In the genomic region with DNA sequence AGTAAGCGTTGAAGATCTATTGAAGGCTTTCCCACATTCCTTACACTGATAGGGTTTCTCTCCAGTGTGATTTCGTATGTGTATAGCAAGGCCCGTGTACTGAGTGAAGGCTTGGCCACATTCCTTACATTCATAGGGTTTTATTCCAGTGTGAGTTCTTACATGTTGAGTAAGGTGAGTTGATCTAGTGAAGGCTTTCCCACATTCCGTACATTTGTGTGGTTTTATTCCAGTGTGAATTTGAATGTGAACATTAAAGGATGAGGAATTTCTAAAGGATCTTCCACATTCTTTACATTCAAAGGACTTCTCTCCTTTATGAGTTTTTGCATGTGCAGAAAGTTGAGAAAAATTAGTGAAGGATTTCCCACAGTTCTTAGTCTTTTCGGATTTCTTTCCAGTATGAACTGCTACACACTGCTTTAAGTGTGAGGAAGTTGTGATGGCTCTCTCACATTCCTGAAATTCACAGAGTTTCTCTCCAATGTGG, we compare ENCODE assay signal across 7 cellular contexts. TPM values are rescaled to one million over a fixed set of nuclear protein-coding genes. Genes with fewer than 3 reads are reported as not detected.
DNase-seq lines count a peak whose midpoint lies in the region; ATAC-seq, FAIRE-seq and TF ChIP-seq lines count a peak whose summit lies in the region.
"Not testable (repeated sequence)": the region's sequence is repeated elsewhere in the genome, so short reads cannot be mapped to it uniquely, and the experiment has no call there.

No MANE protein-coding gene starts in this region.

- H3K9me3 ChIP-seq in A549 (peaks cover 89% of the 10 kb centered on the region), Caco-2 (peaks cover 40% of the 10 kb centered on the region), mesodermal cell (ENCODE audit: control insufficient read depth, low read length) (peaks cover 42% of the 10 kb centered on the region)
- H3K9me3 ChIP-seq in HEK293 (ENCODE audit: control insufficient read depth, insufficient read depth, low read depth, low read length); K562 (replicated peaks; ENCODE audit: control insufficient read depth, insufficient read depth, low read depth, low read length): not testable (repeated sequence)

- not testable (repeated sequence) for TF ChIP-seq RAD21 in A549 (conservative IDR thresholded peaks at IDR 0.05 in 1 of 2, IDR thresholded peaks at IDR 0.05 in 1 of 2); K562 (CRISPR knock-in tag; conservative IDR thresholded peaks at IDR 0.05 in 1 of 2, IDR thresholded peaks at IDR 0.05 in 1 of 2)

- H3K36me3 Mint-ChIP-seq in Caco-2 (ENCODE audit: insufficient read depth, unreplicated experiment) (peaks cover 100% of the 10 kb centered on the region), endothelial cell (ENCODE audit: low read depth, unreplicated experiment) (peaks cover 71% of the 10 kb centered on the region)

- H3K27me3 ChIP-seq in Caco-2 (replicated peaks; ENCODE audit: control insufficient read depth, insufficient read depth, low read length); K562 (ENCODE audit: control insufficient read depth in 2 of 2, insufficient read depth in 2 of 2, low read length in 2 of 2): not testable (repeated sequence)

- not testable (repeated sequence) for H3K36me3 ChIP-seq in Caco-2 (ENCODE audit: control insufficient read depth, insufficient read depth, low read length)
- H3K36me3 ChIP-seq in HEK293 (ENCODE audit: control insufficient read depth in 2 of 2, insufficient read depth in 1 of 2, low read length in 2 of 2) (peaks cover 61 to 87% of the 10 kb centered on the region in 2 experiments), K562 (ENCODE audit: control insufficient read depth, insufficient read depth, low read length) (peaks cover 86% of the 10 kb centered on the region), mesodermal cell (ENCODE audit: control insufficient read depth, insufficient read depth, low read length) (peaks cover 95% of the 10 kb centered on the region)

- H2AFZ ChIP-seq in K562 (ENCODE audit: low read depth, low read length) = not testable (repeated sequence)

- H3K4me3 ChIP-seq in A549; Caco-2 (ENCODE audit: low read depth, low read length); HEK293 (ENCODE audit: low read depth, low read length); K562; mesodermal cell (ENCODE audit: extremely low read depth, insufficient read depth, low read length, poor library complexity, severe bottlenecking): not testable (repeated sequence)

- WGBS in A549 (ENCODE audit: missing lambda C conversion rate) = 89% methylated on average over 5 of the region's 5 CpGs
- 98% methylated on average over 4 of the region's 5 CpGs for WGBS in K562 (ENCODE audit: insufficient coverage, low coverage, missing lambda C conversion rate)
- no CpG with 5 or more reads among the region's 5 CpGs for WGBS in mesodermal cell (ENCODE audit: insufficient coverage in 2 of 2), 2 experiments

- CTCF ChIA-PET in A549 (lab: Yijun Ruan, JAX); Caco-2 (lab: Charles Lee); HEK293 (lab: Yijun Ruan, JAX); K562 (lab: Yijun Ruan, JAX; ENCODE audit: low intra/inter-chr PET ratio): not testable (repeated sequence)

- not testable (repeated sequence) for DNase-seq in A549 (ENCODE audit: low read depth in 1 of 2, low spot score in 1 of 2); Caco-2; K562 (ENCODE audit: extremely low read depth in 1 of 4, low spot score in 3 of 4); endothelial cell (ENCODE audit: low spot score)
- peak; percentile 23 for DNase-seq in RCC 7860 (ENCODE audit: low spot score)

- not testable (repeated sequence) for H4K20me1 ChIP-seq in K562 (replicated peaks; ENCODE audit: control insufficient read depth, insufficient read depth, low read length)

- not testable (repeated sequence) for TF ChIP-seq POLR2A in A549 (IDR thresholded peaks at IDR 0.05; ENCODE audit: low read length); K562 (conservative IDR thresholded peaks at IDR 0.05)

- not testable (repeated sequence) for H3K27ac ChIP-seq in A549; HEK293 (ENCODE audit: extremely low read depth, low read depth, low read length); K562 (ENCODE audit: extremely low read depth, low read depth, low read length)
- H3K27ac ChIP-seq in mesodermal cell (ENCODE audit: low read depth, low read length, severe bottlenecking) = peak overlapping the region; percentile 57

- not testable (repeated sequence) for H3K4me1 Mint-ChIP-seq in Caco-2 (ENCODE audit: low read depth, unreplicated experiment); endothelial cell (ENCODE audit: unreplicated experiment)

- H3K9me1 ChIP-seq in K562 (ENCODE audit: control insufficient read depth, insufficient read depth, low read length) = not testable (repeated sequence)

- not testable (repeated sequence) for ATAC-seq in A549, K562

- intact Hi-C loops in Caco-2 (cut with micrococcal nuclease; ENCODE audit: unreplicated experiment); K562 (cut with micrococcal nuclease): not testable (repeated sequence)

- not testable (repeated sequence) for H3K9ac ChIP-seq in K562 (ENCODE audit: insufficient read depth in 1 of 2, low read depth in 2 of 2, low read length in 2 of 2)

- in situ Hi-C loops in K562 (cut with MboI) = not testable (repeated sequence)

- H3K27ac Mint-ChIP-seq in Caco-2 (ENCODE audit: unreplicated experiment); endothelial cell (ENCODE audit: unreplicated experiment): not testable (repeated sequence)

- H3K79me2 ChIP-seq in K562 (ENCODE audit: control insufficient read depth, insufficient read depth, low read length) = peaks cover 50% of the 10 kb centered on the region

- H3K4me3 Mint-ChIP-seq in Caco-2 (ENCODE audit: unreplicated experiment) = not testable (repeated sequence)
- peak overlapping the region; percentile 87 for H3K4me3 Mint-ChIP-seq in endothelial cell (ENCODE audit: unreplicated experiment)

- BruUV-seq in Caco-2 (replicated peaks; lab: Mats Ljungman, UMichigan) (TSS peak; percentile 12), K562 (replicated peaks; lab: Mats Ljungman, UMichigan) (TSS peak; percentile 10)

- TF ChIP-seq EP300 in A549 (IDR thresholded peaks at IDR 0.05); K562 (IDR thresholded peaks at IDR 0.05; ENCODE audit: low read length): not testable (repeated sequence)

- not testable (repeated sequence) for H3K4me2 ChIP-seq in A549; K562 (ENCODE audit: insufficient read depth, low read length)

- H3K27me3 Mint-ChIP-seq in Caco-2 (ENCODE audit: insufficient read depth, unreplicated experiment); endothelial cell (ENCODE audit: unreplicated experiment): not testable (repeated sequence)

- H3K4me1 ChIP-seq in A549; Caco-2; HEK293 (ENCODE audit: control insufficient read depth, insufficient read depth, low read length); K562 (replicated peaks in 1 of 2; ENCODE audit: control insufficient read depth in 2 of 2, insufficient read depth in 2 of 2, low read length in 2 of 2); mesodermal cell (ENCODE audit: control insufficient read depth, insufficient read depth, low read length, poor library complexity, severe bottlenecking): not testable (repeated sequence)

- TF ChIP-seq CTCF in A549 (IDR thresholded peaks at IDR 0.05); Caco-2 (IDR thresholded peaks at IDR 0.05; ENCODE audit: insufficient read depth in 1 of 2, low read depth in 1 of 2, low read length in 1 of 2, severe bottlenecking in 1 of 2, unreplicated experiment in 1 of 2); HEK293 (tag by site-specific recombination; IDR thresholded peaks at IDR 0.05); K562 (IDR thresholded peaks at IDR 0.05 in 2 of 3, conservative IDR thresholded peaks at IDR 0.05 in 1 of 3; ENCODE audit: insufficient read depth in 2 of 3, low read depth in 1 of 3, low read length in 3 of 3); endothelial cell (IDR thresholded peaks at IDR 0.05; ENCODE audit: unreplicated experiment): not testable (repeated sequence)

- FAIRE-seq in A549 (lab: Jason Lieb, UNC); RCC 7860 (lab: Jason Lieb, UNC); K562 (lab: Jason Lieb, UNC): not testable (repeated sequence)

- POLR2A ChIA-PET in A549 (lab: Yijun Ruan, JAX); Caco-2 (lab: Charles Lee); HEK293 (lab: Yijun Ruan, JAX); K562 (lab: Yijun Ruan, JAX): not testable (repeated sequence)

- H3K9me3 Mint-ChIP-seq in Caco-2 (ENCODE audit: unreplicated experiment) (peaks cover 19% of the 10 kb centered on the region), endothelial cell (ENCODE audit: unreplicated experiment) (peaks cover 20% of the 10 kb centered on the region)

RNA-seq across cellular contexts. Expression of gene ZNF562, which starts 21.8 kb away (rescaled TPM):
- polyA plus RNA-seq in A549 (2011; rRNA removed) (14.0 and 16.1 TPM in 2 replicates), A549 (2017; fragmentation: RNase III; extraction: RNeasy Plus Mini Kit Qiagen cat#74134 plus additional on column Dnase treatment) (8.5 to 10.6 TPM (median 10.4 TPM) in 3 replicates), K562 (2011; rRNA removed) (32.8 and 33.9 TPM in 2 replicates), K562 (2014; fragmentation: Illumina TruSeq; extraction: Trizol) (17.9 and 18.4 TPM in 2 replicates), K562 (2014; fragmentation: Nextera tagmentation; extraction: Ambion mirVana) (10 to 100 TPM; 11.8 to 15.1 TPM), K562 (2014; rRNA removed) (13.1 and 17.1 TPM in 2 replicates)
- 2.3 and 2.4 TPM in 2 replicates for polyA plus RNA-seq in A549 (2012; cell fraction: cytosol; rRNA removed)
- 2.3 and 3.9 TPM in 2 replicates for polyA plus RNA-seq in A549 (2012; cell fraction: nucleus; rRNA removed)
- 36.4 and 38.0 TPM in 2 replicates for polyA minus RNA-seq in A549 (2011; rRNA and poly(A)+ RNA removed)
- total RNA-seq in Caco-2 (2022) (23.0 and 23.7 TPM in 2 replicates), K562 (2014; rRNA removed) (20.8 and 24.0 TPM in 2 replicates), K562 (2014; rRNA removed; fragmentation: Illumina TruSeq; extraction: Trizol) (46.9 and 51.0 TPM in 2 replicates), K562 (2015; rRNA removed; fragmentation: Illumina TruSeq; extraction: Trizol) (36.1 and 39.7 TPM in 2 replicates), K562 (2021) (31.5 and 34.3 TPM in 2 replicates), endothelial cell (ENCODE audit: unreplicated experiment) (38.2 TPM)
- total RNA-seq in K562 (2011; cell fraction: chromatin; rRNA removed; ENCODE audit: low replicate concordance) = 55.9 and 96.8 TPM in 2 replicates
- total RNA-seq in K562 (2011; cell fraction: nucleolus; rRNA removed) = 46.9 and 49.9 TPM in 2 replicates
- 65.7 and 90.8 TPM in 2 replicates for total RNA-seq in K562 (2011; cell fraction: nucleoplasm; rRNA removed)
- polyA plus RNA-seq in K562 (2011; cell fraction: cytosol; rRNA removed) = 8.8 and 16.8 TPM in 2 replicates
- 20.2 and 23.6 TPM in 2 replicates for polyA plus RNA-seq in K562 (2011; cell fraction: nucleus; rRNA removed)
- polyA plus RNA-seq in K562 (2012) = 8.5 and 11.4 TPM in 2 replicates
- polyA minus RNA-seq in K562 (2011; rRNA and poly(A)+ RNA removed) = 120 and 125 TPM in 2 replicates
- 30.3 and 53.3 TPM in 2 replicates for polyA minus RNA-seq in K562 (2011; cell fraction: cytosol; rRNA and poly(A)+ RNA removed)
- polyA minus RNA-seq in K562 (2011; cell fraction: nucleus; rRNA and poly(A)+ RNA removed) = 36.4 and 38.7 TPM in 2 replicates
- 15.2 TPM for polyA plus RNA-seq in mesodermal cell (2013, experiment 1 of 2)
- polyA plus RNA-seq in mesodermal cell (2013, experiment 2 of 2) = 14.7 TPM

RNA-seq across cellular contexts. Expression of gene ZNF561, which starts 32.1 kb away (rescaled TPM):
- polyA plus RNA-seq in A549 (2011; rRNA removed) (21.8 and 22.0 TPM in 2 replicates), A549 (2017; fragmentation: RNase III; extraction: RNeasy Plus Mini Kit Qiagen cat#74134 plus additional on column Dnase treatment) (18.0 to 22.2 TPM (median 18.9 TPM) in 3 replicates), K562 (2011; rRNA removed) (31.3 and 32.7 TPM in 2 replicates), K562 (2014; fragmentation: Illumina TruSeq; extraction: Trizol) (23.3 and 25.9 TPM in 2 replicates), K562 (2014; fragmentation: Nextera tagmentation; extraction: Ambion mirVana) (10 to 100 TPM; 19.2 to 25.6 TPM), K562 (2014; rRNA removed) (13.9 and 18.6 TPM in 2 replicates)
- polyA plus RNA-seq in A549 (2012; cell fraction: cytosol; rRNA removed) = 4.5 and 5.9 TPM in 2 replicates
- 5.1 and 5.4 TPM in 2 replicates for polyA plus RNA-seq in A549 (2012; cell fraction: nucleus; rRNA removed)
- polyA minus RNA-seq in A549 (2011; rRNA and poly(A)+ RNA removed) = 53.9 and 62.4 TPM in 2 replicates
- total RNA-seq in Caco-2 (2022) (23.7 and 27.4 TPM in 2 replicates), K562 (2014; rRNA removed) (12.7 and 16.8 TPM in 2 replicates), K562 (2014; rRNA removed; fragmentation: Illumina TruSeq; extraction: Trizol) (33.4 and 34.9 TPM in 2 replicates), K562 (2015; rRNA removed; fragmentation: Illumina TruSeq; extraction: Trizol) (21.2 and 23.6 TPM in 2 replicates), K562 (2021) (21.8 and 25.9 TPM in 2 replicates), endothelial cell (ENCODE audit: unreplicated experiment) (62.5 TPM)
- 119 and 133 TPM in 2 replicates for total RNA-seq in K562 (2011; cell fraction: chromatin; rRNA removed; ENCODE audit: low replicate concordance)
- 115 and 120 TPM in 2 replicates for total RNA-seq in K562 (2011; cell fraction: nucleolus; rRNA removed)
- total RNA-seq in K562 (2011; cell fraction: nucleoplasm; rRNA removed) = 91.3 and 101 TPM in 2 replicates
- polyA plus RNA-seq in K562 (2011; cell fraction: cytosol; rRNA removed) = 13.4 and 17.9 TPM in 2 replicates
- 41.7 and 44.4 TPM in 2 replicates for polyA plus RNA-seq in K562 (2011; cell fraction: nucleus; rRNA removed)
- polyA plus RNA-seq in K562 (2012) = 15.6 and 22.6 TPM in 2 replicates
- 73.9 and 77.3 TPM in 2 replicates for polyA minus RNA-seq in K562 (2011; rRNA and poly(A)+ RNA removed)
- 14.3 and 22.5 TPM in 2 replicates for polyA minus RNA-seq in K562 (2011; cell fraction: cytosol; rRNA and poly(A)+ RNA removed)
- 42.9 and 71.0 TPM in 2 replicates for polyA minus RNA-seq in K562 (2011; cell fraction: nucleus; rRNA and poly(A)+ RNA removed)
- 62.3 TPM for polyA plus RNA-seq in mesodermal cell (2013, experiment 1 of 2)
- 57.0 TPM for polyA plus RNA-seq in mesodermal cell (2013, experiment 2 of 2)
